20 cellular contexts compared by ENCODE assay signal in the genomic region with DNA sequence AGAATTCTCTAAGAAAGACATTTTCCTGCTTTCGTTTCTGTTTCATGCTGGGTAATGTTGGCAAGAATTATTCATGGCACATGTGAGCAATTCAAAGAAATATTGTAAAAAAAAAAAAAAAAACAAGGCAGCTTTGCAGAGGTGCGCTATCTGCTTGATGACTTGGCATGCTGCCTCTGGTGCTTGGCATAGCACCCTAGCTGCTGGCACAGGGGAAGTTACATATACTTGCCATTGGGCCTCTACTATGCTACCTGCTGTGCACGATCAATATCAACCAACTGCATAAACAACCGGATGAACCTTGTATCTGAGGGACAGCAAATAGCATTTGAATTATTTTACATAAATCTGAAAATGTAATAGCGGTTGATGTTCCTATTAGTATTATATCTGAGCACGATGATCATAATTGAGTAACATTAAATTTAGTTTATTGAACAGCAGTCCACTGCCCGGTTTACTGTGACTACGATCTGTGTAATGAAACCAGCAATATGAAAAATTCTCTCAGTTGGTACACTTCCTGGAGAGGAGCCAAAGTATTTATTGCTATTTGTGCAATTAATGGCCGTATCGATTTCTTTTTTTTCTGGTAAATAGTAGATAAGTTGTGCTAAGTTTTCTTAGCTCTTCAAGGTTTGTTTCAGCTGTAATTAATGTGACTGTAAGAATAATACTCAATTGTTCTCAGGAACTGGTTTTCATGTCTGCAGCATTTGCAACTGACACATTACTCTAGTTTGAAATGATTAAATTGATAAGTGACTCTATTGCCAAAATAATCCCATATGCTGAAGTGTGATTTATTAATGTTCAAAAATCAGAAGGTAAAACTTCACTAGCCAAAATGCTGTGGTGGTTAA.
DNase-seq lines count a peak whose midpoint lies in the region; ATAC-seq and TF ChIP-seq lines count a peak whose summit lies in the region.
"Had no signal": no experiment of that assay in that cellular context is flagged by ENCODE, and none has a peak within 500 bp of the region (broad histone marks: within the 10 kb centered on the region; RNA-seq: fewer than 3 reads in every experiment).

No MANE protein-coding gene starts in this region.

- H3K27ac Mint-ChIP-seq in Calu3 (ENCODE audit: unreplicated experiment) = no peak overlapping the region
- H3K27ac Mint-ChIP-seq: natural killer cell treated with Interleukin-12 subunit alpha and Interleukin-12 subunit beta and Interleukin-15 and Interleukin-18, amount 100 ng/mL, for 72 hours had no signal

- TF ChIP-seq CTCF in Calu3 (IDR thresholded peaks at IDR 0.05; ENCODE audit: unreplicated experiment) = no peak

- H3K36me3 Mint-ChIP-seq in Calu3 (ENCODE audit: insufficient read depth, unreplicated experiment) = no peaks in the 10 kb centered on the region
- H3K36me3 Mint-ChIP-seq: natural killer cell treated with Interleukin-12 subunit alpha and Interleukin-12 subunit beta and Interleukin-15 and Interleukin-18, amount 100 ng/mL, for 72 hours had no signal

- ATAC-seq in HG02970 (IDR thresholded peaks at IDR 0.05; ENCODE audit: low FRiP score, unreplicated experiment) = no peak
- no peak for ATAC-seq in GM21786 (IDR thresholded peaks at IDR 0.05; ENCODE audit: unreplicated experiment)
- ATAC-seq: left colon; natural killer cell treated with Interleukin-12 subunit alpha and Interleukin-12 subunit beta and Interleukin-15 and Interleukin-18, amount 100 ng/mL, for 72 hours; PC-3; sciatic nerve had no signal

- DNase-seq in Calu3 = peak; percentile 4
- peak in 2 of 3 experiments; percentile 80 to 94 for DNase-seq in NCI-H1417 (lab: John Stamatoyannopoulos, UW)
- peak; percentile 94 for DNase-seq in NCI-H345 (lab: John Stamatoyannopoulos, UW)
- DNase-seq in RPMI8226 = peak; percentile 59
- DNase-seq in kidney glomerular epithelial cell (lab: John Stamatoyannopoulos, UW) = no peak
- no peak for DNase-seq in SKM-1 (lab: John Stamatoyannopoulos, UW; ENCODE audit: unreplicated experiment)
- DNase-seq: activated effector memory CD4-positive, alpha-beta T cell treated with anti-CD3 and anti-CD28 coated beads, Interleukin-2, amount 50 U/mL, for 16 hours; GF-D8; GOT3; head of caudate nucleus; left colon; NCI-H226; ovary; PC-3; T-helper 2 cell; WERI-Rb-1 had no signal

- intact Hi-C loops in Calu3 (cut with micrococcal nuclease; ENCODE audit: unreplicated experiment) = no loop called here

- no peak overlapping the region for H3K4me3 Mint-ChIP-seq in Calu3 (ENCODE audit: low read depth, unreplicated experiment)
- H3K4me3 Mint-ChIP-seq: natural killer cell treated with Interleukin-12 subunit alpha and Interleukin-12 subunit beta and Interleukin-15 and Interleukin-18, amount 100 ng/mL, for 72 hours had no signal

- CTCF ChIA-PET in Calu3 (lab: Charles Lee) = no interaction called here

- no peaks in the 10 kb centered on the region for H3K9me3 Mint-ChIP-seq in Calu3 (ENCODE audit: low read depth, unreplicated experiment)

- BruUV-seq in Calu3 (replicated peaks; lab: Mats Ljungman, UMichigan) = no TSS peak

- H3K27me3 Mint-ChIP-seq in Calu3 (ENCODE audit: unreplicated experiment) = no peaks in the 10 kb centered on the region
- H3K27me3 Mint-ChIP-seq: natural killer cell treated with Interleukin-12 subunit alpha and Interleukin-12 subunit beta and Interleukin-15 and Interleukin-18, amount 100 ng/mL, for 72 hours had no signal

- H3K4me1 Mint-ChIP-seq in Calu3 (ENCODE audit: low read depth, unreplicated experiment) = no peaks in the 10 kb centered on the region

Comparison
In these comparisons a context has a peak if more than half of its experiments do, and no peak if none do; other contexts are left out.
1. DNase-seq: peak in Calu3 (single experiment), NCI-H1417 (2 of 3), NCI-H345 (single experiment) and RPMI8226 (single experiment); none in kidney glomerular epithelial cell (single experiment) and SKM-1 (single experiment).